ENCODE assay signal across 9 cellular contexts in the genomic region with DNA sequence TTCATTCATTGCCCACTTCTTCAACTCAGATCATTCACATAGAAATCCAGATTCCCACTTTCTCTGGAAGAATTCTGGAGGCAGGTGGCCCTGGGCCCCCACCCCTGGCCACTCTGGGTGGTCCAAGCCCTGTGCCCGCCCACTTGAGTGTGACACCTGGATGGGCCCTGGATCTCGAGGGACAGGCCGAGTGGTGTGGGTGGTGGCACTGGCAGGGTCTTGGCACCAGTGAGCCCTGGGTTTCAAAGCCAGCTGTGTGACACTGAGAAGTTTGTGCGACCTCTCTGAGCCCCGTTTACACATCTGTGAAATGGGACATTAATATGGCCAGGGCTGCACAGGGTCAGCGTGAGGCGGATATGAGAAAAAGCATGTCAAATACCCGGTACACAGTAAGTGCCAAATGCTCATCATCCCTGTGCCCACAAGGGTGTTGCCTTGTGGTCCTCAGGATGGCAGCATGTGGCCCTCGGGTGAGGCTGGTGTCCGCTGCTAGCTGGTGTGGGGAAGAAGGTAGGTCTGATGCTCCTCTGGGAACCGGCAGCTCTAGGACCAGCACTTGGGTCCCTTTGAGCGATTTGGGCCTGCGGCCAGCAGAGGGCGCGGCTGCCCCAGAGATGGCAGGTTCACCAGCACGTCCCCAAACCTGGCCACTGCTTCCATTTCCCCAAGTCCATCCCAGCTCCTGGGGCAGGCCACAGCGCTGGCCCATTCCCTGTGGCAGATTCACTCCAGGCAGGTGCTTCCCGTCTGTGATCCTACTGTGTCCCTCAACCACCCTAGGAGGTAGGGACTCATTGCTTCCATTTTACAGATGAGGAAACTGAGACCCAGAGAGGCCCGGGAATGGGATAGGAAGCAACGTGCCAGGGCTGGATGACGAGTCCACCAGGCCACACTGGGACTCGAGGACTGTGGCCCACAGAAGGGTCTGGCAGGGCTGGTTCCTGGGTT. TPM values are rescaled to one million over a fixed set of nuclear protein-coding genes. Genes with fewer than 3 reads are reported as not detected.
DNase-seq lines count a peak whose midpoint lies in the region; ATAC-seq, FAIRE-seq and TF ChIP-seq lines count a peak whose summit lies in the region.
"Had no signal": no experiment of that assay in that cellular context is flagged by ENCODE, and none has a peak within 500 bp of the region (broad histone marks: within the 10 kb centered on the region; RNA-seq: fewer than 3 reads in every experiment).

No MANE protein-coding gene starts in this region.

- CTCF ChIA-PET in endothelial cell of umbilical vein (lab: Charles Lee): interaction anchor here (0.6 to 3.4 kb wide), 39 partner anchors 8 to 551 kb away, joined by 3 to 38 read pairs (median 4); a partner anchor contains a TSS

- POLR2A ChIA-PET in endothelial cell of umbilical vein (lab: Charles Lee): no interaction called here

- H3K9me3 ChIP-seq in endothelial cell of umbilical vein (replicated peaks; ENCODE audit: control insufficient read depth, insufficient read depth, low read length) (no peaks in the 10 kb centered on the region), mucosa of descending colon (no peaks in the 10 kb centered on the region)

- H3K4me1 ChIP-seq in endothelial cell of umbilical vein (ENCODE audit: control insufficient read depth, extremely low read depth, insufficient read depth, low read length) (peaks cover 22% of the 10 kb centered on the region), mucosa of descending colon (ENCODE audit: low read depth) (peaks cover 17% of the 10 kb centered on the region)

- intact Hi-C loops in endothelial cell of umbilical vein (cut with micrococcal nuclease) (loop anchor here (1.0 to 10.0 kb wide), 5 partner anchors 86 to 550 kb away; a partner anchor contains a TSS), mucosa of descending colon (cut with DNase I, micrococcal nuclease) (loop anchor here in 1 of 2 donors (5.0 kb wide), 1 partner anchor 111 kb away; no protein-coding TSS in a partner anchor)

- ATAC-seq in HG02885 (IDR thresholded peaks at IDR 0.05; ENCODE audit: poor library complexity, unreplicated experiment) (peak; percentile 48), mucosa of descending colon (peak; percentile 31)

- H3K27me3 ChIP-seq in endothelial cell of umbilical vein (ENCODE audit: control insufficient read depth in 2 of 2, insufficient read depth in 2 of 2, low read length in 2 of 2): no peaks in the 10 kb centered on the region

- peaks cover 4% of the 10 kb centered on the region for H3K79me2 ChIP-seq in endothelial cell of umbilical vein (ENCODE audit: control insufficient read depth, insufficient read depth, low read length)

- dilution Hi-C loops in endothelial cell of umbilical vein (cut with MboI; ENCODE audit: extremely low pct_ligation_motif_present, low sequenced_read_pairs): no loop called here

- H2AFZ ChIP-seq in endothelial cell of umbilical vein (ENCODE audit: low read depth, low read length): no peak overlapping the region

- peak; percentile 70 for DNase-seq in DMS114 treated with DMSO at 0.1 percent for 48 hours (lab: John Stamatoyannopoulos, UW; ENCODE audit: unreplicated experiment)
- peak; percentile 64 to 71 for DNase-seq in NOMO-1 (lab: John Stamatoyannopoulos, UW; ENCODE audit: unreplicated experiment in 2 of 2)
- peak; percentile 8 for DNase-seq in activated CD8-positive, alpha-beta memory T cell treated with anti-CD3 and anti-CD28 coated beads, Interleukin-2, amount 50 U/mL, for 1 hour (ENCODE audit: extremely low read depth)
- DNase-seq in endothelial cell of umbilical vein (ENCODE audit: low read depth, low spot score): peak; percentile 70
- DNase-seq in mucosa of descending colon: peak; percentile 81 to 90 (median 88)
- peak; percentile 67 for DNase-seq in stimulated activated CD8-positive, alpha-beta memory T cell treated with anti-CD3 and anti-CD28 coated beads, Interleukin-4, amount 100 ng/mL, for 24 hours (ENCODE audit: low read depth)
- DNase-seq in OCI-M2 (lab: John Stamatoyannopoulos, UW; ENCODE audit: unreplicated experiment): no peak

- H4K20me1 ChIP-seq in endothelial cell of umbilical vein (replicated peaks; ENCODE audit: control insufficient read depth, extremely low read depth, insufficient read depth, low read length): no peaks in the 10 kb centered on the region

- peak; percentile 94 for FAIRE-seq in endothelial cell of umbilical vein (lab: Jason Lieb, UNC)
- FAIRE-seq: TTC549 had no signal

- no peak for TF ChIP-seq POLR2A in endothelial cell of umbilical vein (IDR thresholded peaks at IDR 0.05; ENCODE audit: low read depth, low read length)

- no peak overlapping the region for H3K9ac ChIP-seq in endothelial cell of umbilical vein (replicated peaks; ENCODE audit: extremely low read depth, insufficient read depth, low read length)

- no peaks in the 10 kb centered on the region for H3K9me1 ChIP-seq in endothelial cell of umbilical vein (replicated peaks; ENCODE audit: control insufficient read depth, extremely low read depth, insufficient read depth, low read length)

- TF ChIP-seq CTCF in endothelial cell of umbilical vein (IDR thresholded peaks at IDR 0.05; ENCODE audit: extremely low read depth in 1 of 2, insufficient read depth in 1 of 2, low read depth in 1 of 2, low read length in 2 of 2) (peak; percentile 93 to 98), mucosa of descending colon (IDR thresholded peaks at IDR 0.05) (peak; percentile 57)

- H3K4me2 ChIP-seq in endothelial cell of umbilical vein (ENCODE audit: insufficient read depth, low read length): no peak overlapping the region

- H3K4me3 ChIP-seq in endothelial cell of umbilical vein (replicated peaks in 1 of 3; ENCODE audit: insufficient read depth in 1 of 3, low read depth in 1 of 3, low read length in 3 of 3): no peak overlapping the region
- no peak overlapping the region for H3K4me3 ChIP-seq in mucosa of descending colon

- H3K36me3 ChIP-seq in endothelial cell of umbilical vein (ENCODE audit: control insufficient read depth in 2 of 2, extremely low read depth in 1 of 2, insufficient read depth in 2 of 2, low read length in 2 of 2) (peaks cover 4 to 6% of the 10 kb centered on the region in 2 experiments), mucosa of descending colon (ENCODE audit: low read depth) (no peaks in the 10 kb centered on the region)

- no TSS peak for BruUV-seq in endothelial cell of umbilical vein (replicated peaks; lab: Mats Ljungman, UMichigan)

- H3K27ac ChIP-seq in endothelial cell of umbilical vein (ENCODE audit: insufficient read depth, low read depth, low read length): no peak overlapping the region

TF ChIP-seq in endothelial cell of umbilical vein, 7 proteins besides CTCF, POLR2A, EP300 and RAD21:
- TF ChIP-seq, protein P1, sequence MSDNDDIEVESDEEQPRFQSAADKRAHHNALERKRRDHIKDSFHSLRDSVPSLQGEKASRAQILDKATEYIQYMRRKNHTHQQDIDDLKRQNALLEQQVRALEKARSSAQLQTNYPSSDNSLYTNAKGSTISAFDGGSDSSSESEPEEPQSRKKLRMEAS (IDR thresholded peaks at IDR 0.05; ENCODE audit: insufficient read depth, insufficient read length): no peak
- TF ChIP-seq EZH2 (IDR thresholded peaks at IDR 0.05; ENCODE audit: borderline replicate concordance, low read depth, low read length, severe bottlenecking): no peak
- TF ChIP-seq JUN (IDR thresholded peaks at IDR 0.05; ENCODE audit: borderline replicate concordance, insufficient read depth, insufficient read length, low read depth): no peak
- TF ChIP-seq MYC (IDR thresholded peaks at IDR 0.05; ENCODE audit: low read depth, low read length): no peak
- no peak for TF ChIP-seq FOS (IDR thresholded peaks at IDR 0.05; ENCODE audit: borderline replicate concordance, insufficient read depth, low read length)
- TF ChIP-seq POLR2AphosphoS5 (IDR thresholded peaks at IDR 0.05; ENCODE audit: insufficient read depth, low read depth, low read length): no peak
- TF ChIP-seq GATA2 (IDR thresholded peaks at IDR 0.05; ENCODE audit: insufficient read depth, insufficient read length, low read depth, low read length): no peak

RNA-seq across cellular contexts. Expression of a gene that starts 3.6 kb away (rescaled TPM):
- 8.6 and 11.0 TPM in 2 replicates for total RNA-seq in endothelial cell of umbilical vein
- 9.2 and 11.5 TPM in 2 replicates for polyA plus RNA-seq in endothelial cell of umbilical vein
- polyA plus RNA-seq in endothelial cell of umbilical vein (2011; cell fraction: cytosol; rRNA removed): 4.2 and 6.4 TPM in 2 replicates
- polyA plus RNA-seq in endothelial cell of umbilical vein (2011; cell fraction: nucleus; rRNA removed): 4.6 and 4.9 TPM in 2 replicates
- 7.1 and 7.5 TPM in 2 replicates for polyA plus RNA-seq in endothelial cell of umbilical vein (2012)
- polyA minus RNA-seq in endothelial cell of umbilical vein: 1.3 and 2.3 TPM in 2 replicates
- polyA minus RNA-seq in endothelial cell of umbilical vein (2011; cell fraction: cytosol; rRNA and poly(A)+ RNA removed): 5.0 TPM
- 3.1 and 6.3 TPM in 2 replicates for polyA minus RNA-seq in endothelial cell of umbilical vein (2011; cell fraction: nucleus; rRNA and poly(A)+ RNA removed)
- 10 to 100 TPM; 11.6 to 15.9 (median 12.2) TPM for total RNA-seq in mucosa of descending colon

RNA-seq across cellular contexts. Expression of a gene that starts 11.4 kb away (rescaled TPM):
- total RNA-seq in endothelial cell of umbilical vein (0.31 TPM in 1 of 2 replicates, not detected in the other), mucosa of descending colon (1 to 10 TPM in 1 of 3 donors, under 1 TPM in 2; 0.55 to 2.0 (median 0.96) TPM)
- polyA plus RNA-seq in endothelial cell of umbilical vein: 0.21 and 0.26 TPM in 2 replicates
- polyA plus RNA-seq in endothelial cell of umbilical vein (2011; cell fraction: cytosol; rRNA removed): 0.14 and 0.30 TPM in 2 replicates
- polyA plus RNA-seq in endothelial cell of umbilical vein (2011; cell fraction: nucleus; rRNA removed): 0.60 and 0.66 TPM in 2 replicates
- 0.55 TPM in 1 of 2 replicates, not detected in the other for polyA plus RNA-seq in endothelial cell of umbilical vein (2012)
- polyA minus RNA-seq in endothelial cell of umbilical vein: 0.45 TPM in 1 of 2 replicates, not detected in the other
- polyA minus RNA-seq in endothelial cell of umbilical vein (2011; cell fraction: cytosol; rRNA and poly(A)+ RNA removed): not detected
- polyA minus RNA-seq in endothelial cell of umbilical vein (2011; cell fraction: nucleus; rRNA and poly(A)+ RNA removed): 0.67 TPM in 1 of 2 replicates, not detected in the other

RNA-seq across cellular contexts. Expression of a gene that starts 57.7 kb away (rescaled TPM):
- 2.8 and 3.4 TPM in 2 replicates for total RNA-seq in endothelial cell of umbilical vein
- 1.9 and 2.0 TPM in 2 replicates for polyA plus RNA-seq in endothelial cell of umbilical vein
- 1.2 and 1.5 TPM in 2 replicates for polyA plus RNA-seq in endothelial cell of umbilical vein (2011; cell fraction: cytosol; rRNA removed)
- 4.8 and 7.0 TPM in 2 replicates for polyA plus RNA-seq in endothelial cell of umbilical vein (2011; cell fraction: nucleus; rRNA removed)
- 1.3 and 1.5 TPM in 2 replicates for polyA plus RNA-seq in endothelial cell of umbilical vein (2012)
- 5.9 and 6.3 TPM in 2 replicates for polyA minus RNA-seq in endothelial cell of umbilical vein
- 0.41 TPM for polyA minus RNA-seq in endothelial cell of umbilical vein (2011; cell fraction: cytosol; rRNA and poly(A)+ RNA removed)
- 7.5 and 7.9 TPM in 2 replicates for polyA minus RNA-seq in endothelial cell of umbilical vein (2011; cell fraction: nucleus; rRNA and poly(A)+ RNA removed)
- total RNA-seq in mucosa of descending colon: 10 to 100 TPM in 2 of 3 donors, 1 to 10 TPM in 1; 9.0 to 13.9 (median 12.2) TPM
